8 cellular contexts compared by ENCODE assay signal in genomic region chr4:82797048-82797590, GRCh38. TPM values are rescaled to one million over a fixed set of nuclear protein-coding genes. Genes with fewer than 3 reads are reported as not detected.
DNase-seq lines count a peak whose midpoint lies in the region; ATAC-seq and TF ChIP-seq lines count a peak whose summit lies in the region.

No MANE protein-coding gene starts in this region.

- H3K9me3 ChIP-seq in smooth muscle cell (replicated peaks; ENCODE audit: low read depth), result no peaks in the 10 kb centered on the region

- H3F3A ChIP-seq in smooth muscle cell (ENCODE audit: low read depth), result no peaks in the 10 kb centered on the region

- H4K20me1 ChIP-seq in smooth muscle cell (ENCODE audit: low read depth), result peaks cover 20% of the 10 kb centered on the region

- H3K36me3 Mint-ChIP-seq in glutamatergic neuron (ENCODE audit: unreplicated experiment), result peaks cover 4% of the 10 kb centered on the region

- H3K4me1 Mint-ChIP-seq in glutamatergic neuron (ENCODE audit: low read depth, unreplicated experiment), result peaks cover 8% of the 10 kb centered on the region

- DNase-seq in NCI-H2171 treated with DMSO at 0.1 percent for 48 hours (lab: John Stamatoyannopoulos, UW) (peak; percentile 22), NCI-H2171 (lab: John Stamatoyannopoulos, UW) (no peak), glutamatergic neuron (peak; percentile 28), smooth muscle cell (lab: John Stamatoyannopoulos, UW; ENCODE audit: unreplicated experiment) (no peak), NOMO-1 (lab: John Stamatoyannopoulos, UW; ENCODE audit: unreplicated experiment in 2 of 2) (no peak)

- H2AFZ ChIP-seq in smooth muscle cell (ENCODE audit: low read depth), result no peak overlapping the region

- peak overlapping the region; percentile 30 for H3K27ac Mint-ChIP-seq in glutamatergic neuron (ENCODE audit: unreplicated experiment)

- no peak overlapping the region for H3K9ac ChIP-seq in smooth muscle cell (ENCODE audit: low read depth)

- H3K4me1 ChIP-seq in smooth muscle cell (ENCODE audit: low read depth), result peaks cover 10% of the 10 kb centered on the region

- H3K27ac ChIP-seq in smooth muscle cell (ENCODE audit: low read depth), result no peak overlapping the region

- peaks cover 11% of the 10 kb centered on the region for H3K79me2 ChIP-seq in smooth muscle cell (ENCODE audit: low read depth)

- peak overlapping the region; percentile 83 for H3K4me3 Mint-ChIP-seq in glutamatergic neuron (ENCODE audit: unreplicated experiment)

- peak overlapping the region; percentile 97 for H3K4me2 ChIP-seq in smooth muscle cell

- peaks cover 16% of the 10 kb centered on the region for H3K27me3 Mint-ChIP-seq in glutamatergic neuron (ENCODE audit: unreplicated experiment)

- 7% methylated on average over 14 of the region's 14 CpGs for WGBS in smooth muscle cell (ENCODE audit: low lambda C conversion rate)

- no peaks in the 10 kb centered on the region for H3K36me3 ChIP-seq in smooth muscle cell (ENCODE audit: low read depth)

- no peak for TF ChIP-seq CTCF in WI38 (IDR thresholded peaks at IDR 0.05; ENCODE audit: low read depth, low read length)
- TF ChIP-seq CTCF in glutamatergic neuron (IDR thresholded peaks at IDR 0.05; ENCODE audit: partially characterized antibody, unreplicated experiment), result no peak
- no peak for TF ChIP-seq CTCF in smooth muscle cell (IDR thresholded peaks at IDR 0.05; ENCODE audit: borderline replicate concordance, insufficient read depth, poor library complexity, severe bottlenecking)

- ATAC-seq in HG03439 (IDR thresholded peaks at IDR 0.05; ENCODE audit: unreplicated experiment) (no peak), GM18870 (IDR thresholded peaks at IDR 0.05; ENCODE audit: unreplicated experiment) (no peak)

- peaks cover 1% of the 10 kb centered on the region for H3K9me3 Mint-ChIP-seq in glutamatergic neuron (ENCODE audit: unreplicated experiment)

- no peaks in the 10 kb centered on the region for H3K27me3 ChIP-seq in smooth muscle cell (ENCODE audit: low read depth)

- H3K4me3 ChIP-seq in WI38 (ENCODE audit: low read depth, low read length) (peak overlapping the region; percentile 71), smooth muscle cell (peak overlapping the region; percentile 89)

RNA-seq across cellular contexts. Expression of gene SCD5, which starts 1.5 kb away (rescaled TPM):
- total RNA-seq in glutamatergic neuron (ENCODE audit: unreplicated experiment), result 31.9 TPM
- total RNA-seq in smooth muscle cell, result 16.0 and 24.3 TPM in 2 replicates
- 9.2 and 9.6 TPM in 2 replicates for polyA plus RNA-seq in smooth muscle cell

Comparison
In these comparisons a context has a peak if more than half of its experiments do, and no peak if none do; other contexts are left out.
1. DNase-seq: peak in NCI-H2171 treated with DMSO at 0.1 percent for 48 hours (single experiment) and glutamatergic neuron (single experiment); none in NCI-H2171 (single experiment), smooth muscle cell (single experiment) and NOMO-1 (0 of 2).